ENCODE assay signal across 8 cellular contexts in genomic region chr17:77322534-77323412, GRCh38.
A peak's percentile ranks its signal among the peaks of the same experiment; 100 is the strongest.
DNase-seq lines count a peak whose midpoint lies in the region; ATAC-seq, FAIRE-seq and TF ChIP-seq lines count a peak whose summit lies in the region.

No MANE protein-coding gene starts in this region.

- TF ChIP-seq EP300 in A549 (IDR thresholded peaks at IDR 0.05): peak in 1 of 2 experiments; percentile 42; a peak in 1 of 5 replicates

- peak; percentile 46 for TF ChIP-seq POLR2A in A549 (IDR thresholded peaks at IDR 0.05; ENCODE audit: low read length)

- H3K4me1 ChIP-seq in A549: peaks cover 84% of the 10 kb centered on the region

- no peaks in the 10 kb centered on the region for H3K9me3 ChIP-seq in A549

- peak overlapping the region; percentile 72 to 95 (median 89) for H3K4me3 Mint-ChIP-seq in naive B cell

- H3K9me3 Mint-ChIP-seq in naive B cell: peaks cover 0 to 7% (median 0%) of the 10 kb centered on the region in 7 donors

- H3K4me1 Mint-ChIP-seq in naive B cell: peaks cover 74 to 99% (median 91%) of the 10 kb centered on the region in 3 donors

- H3K27ac ChIP-seq in A549 (peak overlapping the region; percentile 93 to 96), RWPE1 (peak overlapping the region; percentile 100)

- H3K4me2 ChIP-seq in A549: peak overlapping the region; percentile 97

- H3K4me3 ChIP-seq in A549 (peak overlapping the region; percentile 37), epithelial cell of proximal tubule (ENCODE audit: low read depth, low read length) (peak overlapping the region; percentile 45)

- ATAC-seq in A549 (peak; percentile 59 to 74), GM21423 (IDR thresholded peaks at IDR 0.05; ENCODE audit: unreplicated experiment) (peak; percentile 18), naive B cell (ENCODE audit: low read depth in 2 of 2) (peak in 1 of 2 donors; percentile 4), GM18502 (IDR thresholded peaks at IDR 0.05; ENCODE audit: poor library complexity, unreplicated experiment) (no peak)

- TF ChIP-seq CTCF in A549 (IDR thresholded peaks at IDR 0.05): no peak
- TF ChIP-seq CTCF in RWPE1 (conservative IDR thresholded peaks at IDR 0.05; ENCODE audit: low read depth): no peak
- TF ChIP-seq CTCF in epithelial cell of proximal tubule (conservative IDR thresholded peaks at IDR 0.05; ENCODE audit: low read depth, low read length): no peak

- peak overlapping the region; percentile 93 to 99 (median 98) for H3K27ac Mint-ChIP-seq in naive B cell

- H3K27me3 Mint-ChIP-seq in naive B cell: no peaks in the 10 kb centered on the region

- peak in 1 of 2 experiments; percentile 11; a peak in 2 of 5 replicates for TF ChIP-seq RAD21 in A549 (conservative IDR thresholded peaks at IDR 0.05 in 1 of 2, IDR thresholded peaks at IDR 0.05 in 1 of 2)

- peak; percentile 43 for FAIRE-seq in A549 (lab: Jason Lieb, UNC)

- no peaks in the 10 kb centered on the region for H3K36me3 Mint-ChIP-seq in naive B cell

- POLR2A ChIA-PET in A549 (lab: Yijun Ruan, JAX): interaction anchor here (0.6 to 6.4 kb wide), 5 partner anchors 36 to 718 kb away, joined by 3 to 98 read pairs (median 5); partner anchors contain the start of gene TNRC6C
- POLR2A ChIA-PET in RWPE1 (lab: Yijun Ruan, JAX; ENCODE audit: low non-redundant PET): interaction anchor here (0.6 to 1.1 kb wide), 2 partner anchors 41 to 82 kb away, joined by 3 read pairs; no protein-coding TSS in a partner anchor

- peak; percentile 93 to 95 for DNase-seq in A549 (ENCODE audit: low read depth in 1 of 2, low spot score in 1 of 2)
- peak; percentile 93 for DNase-seq in RWPE1 (ENCODE audit: low spot score)
- peak; percentile 86 for DNase-seq in epithelial cell of proximal tubule (ENCODE audit: low read depth)
- peak; percentile 64 for DNase-seq in naive B cell
- no peak for DNase-seq in NCI-H2227 treated with DMSO at 0.1 percent for 48 hours (lab: John Stamatoyannopoulos, UW)
- no peak for DNase-seq in activated T-cell treated with anti-CD3 and anti-CD28 coated beads for 4 hours

- CTCF ChIA-PET in A549 (lab: Yijun Ruan, JAX) (interaction anchor here (0.6 to 5.7 kb wide), 20 partner anchors 8 to 236 kb away, joined by 3 to 33 read pairs (median 4); no protein-coding TSS in a partner anchor), RWPE1 (lab: Yijun Ruan, JAX) (interaction anchor here (1.0 kb wide), 2 partner anchors 8 to 9 kb away, joined by 3 read pairs; no protein-coding TSS in a partner anchor)

- 12% methylated on average over 28 of the region's 31 CpGs for WGBS in A549 (ENCODE audit: missing lambda C conversion rate)

TF ChIP-seq in A549, 52 proteins besides CTCF, POLR2A, EP300 and RAD21 (continues in another document):
- TF ChIP-seq MAX (IDR thresholded peaks at IDR 0.05) (peak; percentile 85), REST (IDR thresholded peaks at IDR 0.05) (no peak), KDM5A (IDR thresholded peaks at IDR 0.05) (no peak), HDAC2 (IDR thresholded peaks at IDR 0.05) (no peak), PHF8 (IDR thresholded peaks at IDR 0.05; ENCODE audit: borderline replicate concordance, low read depth) (no peak), ZSCAN20 (CRISPR knock-in tag; IDR thresholded peaks at IDR 0.05) (no peak), NR3C1 (IDR thresholded peaks at IDR 0.05) (no peak), FOSB (CRISPR knock-in tag; IDR thresholded peaks at IDR 0.05) (no peak), HOXB13 (CRISPR knock-in tag; IDR thresholded peaks at IDR 0.05; ENCODE audit: low read depth) (peak; percentile 67; the same call in 1 of the 2 replicates), E2F6 (IDR thresholded peaks at IDR 0.05; ENCODE audit: borderline replicate concordance, low read depth) (peak; percentile 79), ZC3H11A (IDR thresholded peaks at IDR 0.05) (no peak), CBX2 (IDR thresholded peaks at IDR 0.05; ENCODE audit: borderline replicate concordance, low read depth) (no peak), SMC3 (IDR thresholded peaks at IDR 0.05) (no peak), NPAS2 (CRISPR knock-in tag; IDR thresholded peaks at IDR 0.05; ENCODE audit: borderline replicate concordance) (no peak), HOXA7 (CRISPR knock-in tag; IDR thresholded peaks at IDR 0.05) (no peak), TFCP2L1 (CRISPR knock-in tag; IDR thresholded peaks at IDR 0.05) (0 out of 2 replicates have a peak, but pooled peaks have one; percentile 33), CHD2 (IDR thresholded peaks at IDR 0.05; ENCODE audit: low read length, partially characterized antibody) (no peak), MYC (IDR thresholded peaks at IDR 0.05; ENCODE audit: borderline replicate concordance, low read length) (peak; percentile 55; the same call in 1 of the 2 replicates), ELK1 (IDR thresholded peaks at IDR 0.05; ENCODE audit: low read depth, low read length) (no peak), EHF (CRISPR knock-in tag; IDR thresholded peaks at IDR 0.05) (peak; percentile 76; the same call in 1 of the 2 replicates), GATA3 (IDR thresholded peaks at IDR 0.05; ENCODE audit: borderline replicate concordance) (peak; percentile 75; the same call in 1 of the 2 replicates), JUN (IDR thresholded peaks at IDR 0.05) (peak in 1 of 2 experiments; percentile 84; a peak in 3 of 5 replicates), JUNB (IDR thresholded peaks at IDR 0.05) (peak; percentile 83), POLR2AphosphoS2 (conservative IDR thresholded peaks at IDR 0.05; ENCODE audit: low read length) (no peak; the same call in 1 of the 2 replicates), ZNF302 (CRISPR knock-in tag; IDR thresholded peaks at IDR 0.05) (no peak), RFX5 (IDR thresholded peaks at IDR 0.05) (no peak; the same call in 1 of the 2 replicates), CHD4 (IDR thresholded peaks at IDR 0.05; ENCODE audit: borderline replicate concordance) (no peak), RNF2 (IDR thresholded peaks at IDR 0.05; ENCODE audit: borderline replicate concordance, low read depth) (no peak), NFE2L2 (conservative IDR thresholded peaks at IDR 0.05; ENCODE audit: low read length) (no peak; the same call in 1 of the 2 replicates), SREBF2 (IDR thresholded peaks at IDR 0.05) (no peak), BHLHE40 (IDR thresholded peaks at IDR 0.05; ENCODE audit: low read depth, low read length) (no peak), MAZ (IDR thresholded peaks at IDR 0.05; ENCODE audit: borderline replicate concordance, low read depth, low read length) (no peak), ZFP36 (IDR thresholded peaks at IDR 0.05; ENCODE audit: borderline replicate concordance, partially characterized antibody) (no peak)
- TF ChIP-seq, protein P1, sequence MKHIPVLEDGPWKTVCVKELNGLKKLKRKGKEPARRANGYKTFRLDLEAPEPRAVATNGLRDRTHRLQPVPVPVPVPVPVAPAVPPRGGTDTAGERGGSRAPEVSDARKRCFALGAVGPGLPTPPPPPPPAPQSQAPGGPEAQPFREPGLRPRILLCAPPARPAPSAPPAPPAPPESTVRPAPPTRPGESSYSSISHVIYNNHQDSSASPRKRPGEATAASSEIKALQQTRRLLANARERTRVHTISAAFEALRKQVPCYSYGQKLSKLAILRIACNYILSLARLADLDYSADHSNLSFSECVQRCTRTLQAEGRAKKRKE (CRISPR knock-in tag; IDR thresholded peaks at IDR 0.05; ENCODE audit: low read depth): no peak

Comparison
In these comparisons a context has a peak if more than half of its experiments do, and no peak if none do; other contexts are left out.
1. DNase-seq: peak in A549 (2 of 2), RWPE1 (single experiment), epithelial cell of proximal tubule (single experiment) and naive B cell (single experiment); none in NCI-H2227 treated with DMSO at 0.1 percent for 48 hours (single experiment) and activated T-cell treated with anti-CD3 and anti-CD28 coated beads for 4 hours (single experiment).